20 cellular contexts compared by ENCODE assay signal in the genomic region with DNA sequence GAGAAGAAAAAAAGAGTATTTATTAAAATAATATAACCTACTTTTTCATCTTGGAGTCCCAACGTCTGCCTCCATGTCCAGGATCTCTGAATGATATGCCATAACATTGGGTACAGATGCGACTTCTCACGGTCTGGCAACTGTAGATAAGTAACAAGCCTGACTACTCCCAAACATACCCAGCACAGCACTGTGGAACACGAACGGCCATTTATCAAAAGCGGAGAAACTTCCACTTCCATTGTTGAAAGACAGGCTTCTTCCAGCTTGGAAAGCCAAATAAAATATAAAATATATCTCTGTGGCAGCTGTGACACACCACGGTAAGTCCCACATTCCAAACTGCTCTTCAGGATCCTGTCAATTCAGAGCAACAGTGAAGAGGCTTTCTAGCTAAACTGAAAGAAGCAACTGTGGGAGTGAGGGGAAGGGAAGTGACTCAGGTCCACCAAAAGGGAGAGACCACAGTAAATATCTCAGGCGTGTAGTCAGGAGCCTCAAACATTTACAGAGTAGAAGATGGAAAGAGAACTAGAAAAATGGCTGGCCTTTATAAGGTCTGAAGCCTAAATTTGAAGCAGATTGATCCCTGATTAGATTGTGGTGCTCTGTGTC.
DNase-seq lines count a peak whose midpoint lies in the region; ATAC-seq and TF ChIP-seq lines count a peak whose summit lies in the region.
"Had no signal": no experiment of that assay in that cellular context is flagged by ENCODE, and none has a peak within 500 bp of the region (broad histone marks: within the 10 kb centered on the region; RNA-seq: fewer than 3 reads in every experiment).

No MANE protein-coding gene starts in this region.

- intact Hi-C loops in ascending aorta (cut with DNase I) = no loop called here

- POLR2A ChIA-PET in GM10248 (lab: Yijun Ruan, JAX) = no interaction called here

- H3K4me1 ChIP-seq in ascending aorta = no peaks in the 10 kb centered on the region
- H3K4me1 ChIP-seq: body of pancreas, SJCRH30 had no signal

- DNase-seq in AG10803 (ENCODE audit: low read depth) = peak; percentile 29
- peak; percentile 90 for DNase-seq in NCI-H226
- peak; percentile 87 for DNase-seq in amniotic epithelial cell (ENCODE audit: low read depth)
- peak; percentile 88 for DNase-seq in kidney epithelial cell (ENCODE audit: low read depth)
- no peak for DNase-seq in NCI-H1105 treated with DMSO at 0.1 percent for 48 hours (lab: John Stamatoyannopoulos, UW)
- DNase-seq in ascending aorta (ENCODE audit: low spot score in 2 of 2) = no peak
- DNase-seq in GM10248 (ENCODE audit: extremely low spot score) = no peak
- DNase-seq: Calu3; dorsolateral prefrontal cortex; Karpas-422; left cardiac atrium; NCI-H146; NK-92 treated with Interleukin-12 subunit alpha and Interleukin-12 subunit beta, amount 100 ng/mL, for 24 hours; ovary; SJCRH30; small intestine; stimulated activated naive B cell treated with anti-CD40 and anti-IgM and Interleukin-4, amounts not matched to agents 10 μg/mL and 1 μg/mL and 100 μg/mL, for 72 hours had no signal

- H3K27me3 ChIP-seq in kidney epithelial cell (ENCODE audit: control insufficient read depth, insufficient read depth, low read length) (no peaks in the 10 kb centered on the region), ascending aorta (no peaks in the 10 kb centered on the region)
- H3K27me3 ChIP-seq: body of pancreas, dorsolateral prefrontal cortex, ovary, SJCRH30 had no signal

- H3K9me3 ChIP-seq in ascending aorta = no peaks in the 10 kb centered on the region
- H3K9me3 ChIP-seq: body of pancreas, ovary, SJCRH30 had no signal

- H3K4me3 ChIP-seq in AG10803 (ENCODE audit: low read length) = no peak overlapping the region
- no peak overlapping the region for H3K4me3 ChIP-seq in kidney epithelial cell (ENCODE audit: low read depth, low read length)
- H3K4me3 ChIP-seq in ascending aorta = no peak overlapping the region
- H3K4me3 ChIP-seq: body of pancreas, dorsolateral prefrontal cortex, ovary, SJCRH30 had no signal

- CTCF ChIA-PET in GM10248 (lab: Yijun Ruan, JAX) = no interaction called here

- no peak overlapping the region for H3K27ac ChIP-seq in ascending aorta
- H3K27ac ChIP-seq: dorsolateral prefrontal cortex, ovary, SJCRH30, VCaP had no signal

- TF ChIP-seq CTCF in AG10803 (conservative IDR thresholded peaks at IDR 0.05; ENCODE audit: low read length) (no peak), kidney epithelial cell (IDR thresholded peaks at IDR 0.05; ENCODE audit: insufficient read depth, low read length, poor library complexity, severe bottlenecking) (no peak), ascending aorta (IDR thresholded peaks at IDR 0.05) (no peak), GM10248 (IDR thresholded peaks at IDR 0.05; ENCODE audit: control extremely low read depth, extremely low read depth, low read depth, missing control alignments) (no peak)

- ATAC-seq in HG02852 (IDR thresholded peaks at IDR 0.05; ENCODE audit: unreplicated experiment) = no peak
- ATAC-seq: body of pancreas; left cardiac atrium; stimulated activated naive B cell treated with anti-CD40 and anti-IgM and Interleukin-4, amounts not matched to agents 10 μg/mL and 1 μg/mL and 100 μg/mL, for 72 hours had no signal

- no peaks in the 10 kb centered on the region for H3K36me3 ChIP-seq in kidney epithelial cell (ENCODE audit: control insufficient read depth, insufficient read depth, low read length)
- no peaks in the 10 kb centered on the region for H3K36me3 ChIP-seq in ascending aorta
- H3K36me3 ChIP-seq: ovary, SJCRH30 had no signal

Comparison
In these comparisons a context has a peak if more than half of its experiments do, and no peak if none do; other contexts are left out.
1. DNase-seq: peak in AG10803 (single experiment), NCI-H226 (single experiment), amniotic epithelial cell (single experiment) and kidney epithelial cell (single experiment); none in NCI-H1105 treated with DMSO at 0.1 percent for 48 hours (single experiment), ascending aorta (0 of 2) and GM10248 (single experiment).